In genomic region chr17:488993-489757, GRCh38 we compare ENCODE assay signal across 8 cellular contexts. TPM values are rescaled to one million over a fixed set of nuclear protein-coding genes. Genes with fewer than 3 reads are reported as not detected.
A peak's percentile ranks its signal among the peaks of the same experiment; 100 is the strongest.
DNase-seq lines count a peak whose midpoint lies in the region; ATAC-seq and TF ChIP-seq lines count a peak whose summit lies in the region.

No MANE protein-coding gene starts in this region.

- H3F3A ChIP-seq in neural progenitor cell (ENCODE audit: low read depth): peaks cover 23% of the 10 kb centered on the region

- peak overlapping the region; percentile 95 for H3K27ac Mint-ChIP-seq in activated naive CD4-positive, alpha-beta T cell treated with anti-CD3 and anti-CD28 coated beads, Interleukin-2, amount 10 ng/mL, durations not matched to agents 7 days and 5 days
- H3K27ac Mint-ChIP-seq in T-helper 17 cell (peak overlapping the region; percentile 87), neural progenitor cell (peak overlapping the region; percentile 68)

- H3K27ac ChIP-seq in neural progenitor cell: no peak overlapping the region

- no peak overlapping the region for H2AFZ ChIP-seq in neural progenitor cell (replicated peaks)

- H3K4me2 ChIP-seq in neural progenitor cell: peak overlapping the region; percentile 94

- no peaks in the 10 kb centered on the region for H3K9me3 Mint-ChIP-seq in activated naive CD4-positive, alpha-beta T cell treated with anti-CD3 and anti-CD28 coated beads, Interleukin-2, amount 10 ng/mL, durations not matched to agents 7 days and 5 days
- no peaks in the 10 kb centered on the region for H3K9me3 Mint-ChIP-seq in neural progenitor cell

- H3K36me3 Mint-ChIP-seq in activated naive CD4-positive, alpha-beta T cell treated with anti-CD3 and anti-CD28 coated beads, Interleukin-2, amount 10 ng/mL, durations not matched to agents 7 days and 5 days: peaks cover 7% of the 10 kb centered on the region
- H3K36me3 Mint-ChIP-seq in T-helper 17 cell (ENCODE audit: low read depth): no peaks in the 10 kb centered on the region
- H3K36me3 Mint-ChIP-seq in neural progenitor cell: no peaks in the 10 kb centered on the region

- ATAC-seq in T-helper 17 cell (peak; percentile 21), esophagus mucosa (peak; percentile 100)

- H3K4me3 ChIP-seq in neural progenitor cell: peak overlapping the region; percentile 53

- no peaks in the 10 kb centered on the region for H3K79me2 ChIP-seq in neural progenitor cell (ENCODE audit: low read depth)

- H3K9ac ChIP-seq in neural progenitor cell: no peak overlapping the region

- peak; percentile 74 for DNase-seq in activated naive CD4-positive, alpha-beta T cell treated with anti-CD3 and anti-CD28 coated beads, Interleukin-2, amount 10 ng/mL, durations not matched to agents 7 days and 5 days
- no peak for DNase-seq in activated naive CD4-positive, alpha-beta T cell treated with Interleukin-2 at 50 U/mL for 16 hours
- DNase-seq in T-helper 17 cell: peak in 1 of 3 donors; percentile 23
- peak; percentile 37 for DNase-seq in neural progenitor cell (ENCODE audit: low spot score)
- no peak for DNase-seq in NCI-H1436 (lab: John Stamatoyannopoulos, UW)
- DNase-seq in T1000 (lab: John Stamatoyannopoulos, UW): no peak
- no peak for DNase-seq in NOMO-1 treated with dmso at 0.1 percent for 144 hours (lab: John Stamatoyannopoulos, UW; ENCODE audit: unreplicated experiment)

- H3K9me3 ChIP-seq in T-helper 17 cell (ENCODE audit: control insufficient read depth, low read length, poor library complexity, severe bottlenecking): no peaks in the 10 kb centered on the region
- H3K9me3 ChIP-seq in neural progenitor cell (ENCODE audit: low read depth): no peaks in the 10 kb centered on the region

- peaks cover 31% of the 10 kb centered on the region for H3K27me3 Mint-ChIP-seq in activated naive CD4-positive, alpha-beta T cell treated with anti-CD3 and anti-CD28 coated beads, Interleukin-2, amount 10 ng/mL, durations not matched to agents 7 days and 5 days
- H3K27me3 Mint-ChIP-seq in T-helper 17 cell (no peaks in the 10 kb centered on the region), neural progenitor cell (ENCODE audit: insufficient read depth, low read depth) (peaks cover 17% of the 10 kb centered on the region)

- peaks cover 10% of the 10 kb centered on the region for H3K4me1 ChIP-seq in neural progenitor cell

- H3K36me3 ChIP-seq in neural progenitor cell: no peaks in the 10 kb centered on the region

- CTCF ChIA-PET in activated naive CD4-positive, alpha-beta T cell treated with anti-CD3 and anti-CD28 coated beads, Interleukin-2, amount 10 ng/mL, durations not matched to agents 7 days and 5 days (lab: Charles Lee): interaction anchor here (1.4 to 2.8 kb wide), 2 partner anchors 72 to 77 kb away, joined by 5 to 9 read pairs; no protein-coding TSS in a partner anchor

- H3K4me1 Mint-ChIP-seq in activated naive CD4-positive, alpha-beta T cell treated with anti-CD3 and anti-CD28 coated beads, Interleukin-2, amount 10 ng/mL, durations not matched to agents 7 days and 5 days: peaks cover 3% of the 10 kb centered on the region
- peaks cover 8% of the 10 kb centered on the region for H3K4me1 Mint-ChIP-seq in T-helper 17 cell
- H3K4me1 Mint-ChIP-seq in neural progenitor cell: peaks cover 13% of the 10 kb centered on the region

- H3K4me3 Mint-ChIP-seq in activated naive CD4-positive, alpha-beta T cell treated with anti-CD3 and anti-CD28 coated beads, Interleukin-2, amount 10 ng/mL, durations not matched to agents 7 days and 5 days: peak overlapping the region; percentile 95
- H3K4me3 Mint-ChIP-seq in T-helper 17 cell (peak overlapping the region; percentile 93), neural progenitor cell (peak overlapping the region; percentile 84)

- no peak for TF ChIP-seq CTCF in neural progenitor cell (IDR thresholded peaks at IDR 0.05)

- peaks cover 14% of the 10 kb centered on the region for H4K20me1 ChIP-seq in neural progenitor cell (ENCODE audit: low read depth)

- H3K27me3 ChIP-seq in neural progenitor cell: peaks cover 38% of the 10 kb centered on the region

RNA-seq across cellular contexts. Expression of gene RFLNB, which starts 43.4 kb away (rescaled TPM):
- total RNA-seq in T-helper 17 cell (10 to 100 TPM; 29.7 to 42.4 TPM), esophagus mucosa (1.7 TPM), neural progenitor cell (ENCODE audit: low replicate concordance) (6.5 and 9.5 TPM in 2 replicates)

Comparison
In these comparisons a context has a peak if more than half of its experiments do, and no peak if none do; other contexts are left out.
1. DNase-seq: peak in activated naive CD4-positive, alpha-beta T cell treated with anti-CD3 and anti-CD28 coated beads, Interleukin-2, amount 10 ng/mL, durations not matched to agents 7 days and 5 days (single experiment) and neural progenitor cell (single experiment); none in activated naive CD4-positive, alpha-beta T cell treated with Interleukin-2 at 50 U/mL for 16 hours (single experiment), NCI-H1436 (single experiment), T1000 (single experiment) and NOMO-1 treated with dmso at 0.1 percent for 144 hours (single experiment).
2. Peak in every context shown above with its lines, with median percentiles within 50 percentile points of each other: H3K27ac Mint-ChIP-seq and H3K4me3 Mint-ChIP-seq.